26 cellular contexts compared by ENCODE assay signal in the genomic region with DNA sequence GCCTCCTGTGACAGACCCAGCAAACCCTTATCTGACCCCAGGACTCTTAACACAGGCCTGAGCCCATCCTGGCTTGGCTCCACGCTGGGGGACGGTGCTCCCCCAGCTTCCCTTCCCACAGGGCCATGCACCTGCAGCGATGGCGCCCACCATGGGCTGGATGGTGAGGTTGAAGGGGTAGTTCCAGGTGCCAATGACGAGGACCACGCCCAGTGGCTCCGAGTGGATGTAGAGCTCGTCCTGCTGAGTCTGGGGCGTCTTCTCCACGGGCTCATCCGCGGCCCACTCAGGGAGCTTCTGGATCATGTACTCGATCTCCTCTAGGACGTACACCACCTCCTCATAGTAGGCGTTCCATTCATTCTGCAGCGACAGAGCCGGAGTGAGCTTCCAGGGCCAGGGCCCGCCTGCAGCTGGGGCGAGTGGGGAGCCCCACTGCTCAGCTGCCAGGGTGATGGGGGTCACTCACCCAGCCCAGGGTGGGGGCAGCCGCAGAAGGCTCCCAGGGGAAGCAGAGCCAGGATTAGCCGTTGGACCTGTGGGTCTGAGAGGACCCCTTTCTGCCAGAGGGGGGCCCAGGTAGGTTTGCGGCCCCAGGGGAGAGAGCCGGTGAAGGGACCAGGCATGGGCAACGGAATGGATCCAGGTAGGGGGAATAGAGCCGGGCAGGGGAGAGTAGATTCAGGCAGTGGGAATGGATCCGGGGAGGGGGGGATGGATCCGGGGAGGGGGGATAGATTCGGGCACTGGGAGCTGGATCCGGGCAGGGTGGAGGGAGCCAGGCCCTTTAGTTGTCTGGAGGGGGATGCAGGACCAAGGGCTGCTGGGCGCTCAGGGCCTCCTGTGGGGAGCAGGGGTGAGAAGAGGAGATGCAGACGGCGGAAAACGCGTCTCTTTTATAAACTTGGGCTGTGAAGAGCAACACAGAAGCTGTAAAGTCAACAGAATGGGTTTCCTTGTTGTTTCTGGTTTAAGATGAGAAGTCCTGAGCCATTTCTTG. TPM values are rescaled to one million over a fixed set of nuclear protein-coding genes. Genes with fewer than 3 reads are reported as not detected.
DNase-seq lines count a peak whose midpoint lies in the region; ATAC-seq, FAIRE-seq and TF ChIP-seq lines count a peak whose summit lies in the region.
"Had no signal": no experiment of that assay in that cellular context is flagged by ENCODE, and none has a peak within 500 bp of the region (broad histone marks: within the 10 kb centered on the region; RNA-seq: fewer than 3 reads in every experiment).

No MANE protein-coding gene starts in this region.

- H3K27ac ChIP-seq in A549 = peak overlapping the region; percentile 98 to 100
- H3K27ac ChIP-seq: PC-9 had no signal

- TF ChIP-seq RAD21 in A549 (conservative IDR thresholded peaks at IDR 0.05 in 1 of 2, IDR thresholded peaks at IDR 0.05 in 1 of 2) = no peak

- 89% methylated on average over 34 of the region's 34 CpGs for WGBS in A549 (ENCODE audit: missing lambda C conversion rate)

- no peak for FAIRE-seq in A549 (lab: Jason Lieb, UNC)
- FAIRE-seq: endothelial cell of umbilical vein, GM12891 had no signal

- CTCF ChIA-PET in A549 (lab: Yijun Ruan, JAX) = interaction anchor here (1.2 to 20.1 kb wide), 12 partner anchors 12 to 231 kb away, joined by 4 to 681 read pairs (median 12); a partner anchor contains a TSS
- CTCF ChIA-PET in Calu3 (lab: Charles Lee) = no interaction called here

- H3K4me3 ChIP-seq in A549 = no peak overlapping the region
- H3K4me3 ChIP-seq: PC-9 had no signal

- TF ChIP-seq POLR2A in A549 (IDR thresholded peaks at IDR 0.05; ENCODE audit: low read length) = no peak

- ATAC-seq in A549 (no peak), omental fat pad (ENCODE audit: low FRiP score) (no peak), GM19328 (IDR thresholded peaks at IDR 0.05; ENCODE audit: unreplicated experiment) (no peak)
- ATAC-seq in effector memory CD8-positive, alpha-beta T cell (replicated peaks) = no peak

- peaks cover 17% of the 10 kb centered on the region for H3K36me3 Mint-ChIP-seq in Calu3 (ENCODE audit: insufficient read depth, unreplicated experiment)
- no peaks in the 10 kb centered on the region for H3K36me3 Mint-ChIP-seq in effector memory CD8-positive, alpha-beta T cell (ENCODE audit: insufficient read depth)
- H3K36me3 Mint-ChIP-seq in neural crest cell (ENCODE audit: low read depth) = no peaks in the 10 kb centered on the region

- H3K4me1 Mint-ChIP-seq in Calu3 (ENCODE audit: low read depth, unreplicated experiment) (peaks cover 6% of the 10 kb centered on the region), neural crest cell (peaks cover 4% of the 10 kb centered on the region)
- H3K4me1 Mint-ChIP-seq in effector memory CD8-positive, alpha-beta T cell (ENCODE audit: low read depth in 2 of 2) = peaks cover 0 to 9% of the 10 kb centered on the region in 2 donors

- intact Hi-C loops in Calu3 (cut with micrococcal nuclease; ENCODE audit: unreplicated experiment) = loop anchor here (10.0 kb wide), 1 partner anchor 89 kb away; no protein-coding TSS in a partner anchor

- H3K4me1 ChIP-seq in A549 = peaks cover 73% of the 10 kb centered on the region

- no peaks in the 10 kb centered on the region for H3K27me3 Mint-ChIP-seq in Calu3 (ENCODE audit: unreplicated experiment)
- peaks cover 9% of the 10 kb centered on the region in 2 donors for H3K27me3 Mint-ChIP-seq in effector memory CD8-positive, alpha-beta T cell
- H3K27me3 Mint-ChIP-seq in neural crest cell (ENCODE audit: low read depth) = no peaks in the 10 kb centered on the region

- H3K4me3 Mint-ChIP-seq in Calu3 (ENCODE audit: low read depth, unreplicated experiment) = peak overlapping the region; percentile 68
- peak overlapping the region; percentile 81 to 83 for H3K4me3 Mint-ChIP-seq in effector memory CD8-positive, alpha-beta T cell
- peak overlapping the region; percentile 47 for H3K4me3 Mint-ChIP-seq in neural crest cell

- POLR2A ChIA-PET in A549 (lab: Yijun Ruan, JAX) = interaction anchor here (0.6 to 7.8 kb wide), 7 partner anchors 9 to 216 kb away, joined by 3 to 98 read pairs (median 7); a partner anchor contains a TSS

- DNase-seq in A549 (ENCODE audit: low read depth in 1 of 2, low spot score in 1 of 2) (no peak), Calu3 (no peak), neural crest cell (ENCODE audit: low read depth, low spot score) (no peak), SIG-M5 (lab: John Stamatoyannopoulos, UW) (no peak), omental fat pad (ENCODE audit: low spot score) (no peak)
- DNase-seq in effector memory CD8-positive, alpha-beta T cell = no peak
- DNase-seq: activated B cell treated with CpG ODN at 0.5 μM for 24 hours; activated CD8-positive, alpha-beta T cell treated with anti-CD3 and anti-CD28 coated beads, Interleukin-2, amount 10 ng/mL, durations not matched to agents 7 days and 5 days; activated T-cell treated with anti-CD3 and anti-CD28 coated beads, Interleukin-2, amount 50 U/mL, for 48 hours; DMS79; HCEC 1CT; head of caudate nucleus; Karpas-422; NCI-H187 treated with DMSO at 0.1 percent for 48 hours; NCI-H345; ovary; PC-9; T-helper 9 cell; testis had no signal

- H3K27ac Mint-ChIP-seq in Calu3 (ENCODE audit: unreplicated experiment) (no peak overlapping the region), neural crest cell (ENCODE audit: unreplicated experiment) (no peak overlapping the region)
- no peak overlapping the region for H3K27ac Mint-ChIP-seq in effector memory CD8-positive, alpha-beta T cell
- H3K27ac Mint-ChIP-seq: activated B cell treated with CpG ODN at 0.5 μM for 24 hours; activated CD8-positive, alpha-beta T cell treated with anti-CD3 and anti-CD28 coated beads, Interleukin-2, amount 10 ng/mL, durations not matched to agents 7 days and 5 days had no signal

- TF ChIP-seq EP300 in A549 (IDR thresholded peaks at IDR 0.05) = no peak

- H3K4me2 ChIP-seq in A549 = peak overlapping the region; percentile 12; the same call in 2 of the 3 replicates
- H3K4me2 ChIP-seq: PC-9 had no signal

- BruUV-seq in Calu3 (replicated peaks; lab: Mats Ljungman, UMichigan) = no TSS peak

- H3K9me3 ChIP-seq in A549 = no peaks in the 10 kb centered on the region
- H3K9me3 ChIP-seq: ovary, testis had no signal

- H3K9me3 Mint-ChIP-seq in Calu3 (ENCODE audit: low read depth, unreplicated experiment) (no peaks in the 10 kb centered on the region), neural crest cell (no peaks in the 10 kb centered on the region)
- H3K9me3 Mint-ChIP-seq in effector memory CD8-positive, alpha-beta T cell = no peaks in the 10 kb centered on the region
- H3K9me3 Mint-ChIP-seq: activated B cell treated with CpG ODN at 0.5 μM for 24 hours; dendritic cell treated with granulocyte-macrophage colony-stimulating factor and Interleukin-4, amounts not matched to agents 40 ng/mL and 50 ng/mL, for 4 days had no signal

- no peak for TF ChIP-seq CTCF in A549 (IDR thresholded peaks at IDR 0.05)
- no peak for TF ChIP-seq CTCF in Calu3 (IDR thresholded peaks at IDR 0.05; ENCODE audit: unreplicated experiment)
- TF ChIP-seq CTCF in neural crest cell (conservative IDR thresholded peaks at IDR 0.05) = no peak
- no peak for TF ChIP-seq CTCF in omental fat pad (IDR thresholded peaks at IDR 0.05)

TF ChIP-seq in A549, 52 proteins besides CTCF, POLR2A, EP300 and RAD21:
- TF ChIP-seq GATA3 (IDR thresholded peaks at IDR 0.05; ENCODE audit: borderline replicate concordance) (0 out of 2 replicates have a peak, but pooled peaks have one; percentile 1), RCOR1 (IDR thresholded peaks at IDR 0.05; ENCODE audit: low read depth, low read length) (no peak), FOSB (CRISPR knock-in tag; IDR thresholded peaks at IDR 0.05) (no peak), JUN (IDR thresholded peaks at IDR 0.05) (peak in 1 of 2 experiments; percentile 7; a peak in 1 of 5 replicates), SMC3 (IDR thresholded peaks at IDR 0.05) (no peak), CBX8 (IDR thresholded peaks at IDR 0.05) (no peak), NPAS2 (CRISPR knock-in tag; IDR thresholded peaks at IDR 0.05; ENCODE audit: borderline replicate concordance) (no peak), CHD4 (IDR thresholded peaks at IDR 0.05; ENCODE audit: borderline replicate concordance) (no peak), MYC (IDR thresholded peaks at IDR 0.05; ENCODE audit: borderline replicate concordance, low read length) (no peak), KDM1A (IDR thresholded peaks at IDR 0.05; ENCODE audit: low read depth) (no peak), ZSCAN20 (CRISPR knock-in tag; IDR thresholded peaks at IDR 0.05) (no peak), ZC3H11A (IDR thresholded peaks at IDR 0.05) (no peak), EHMT2 (IDR thresholded peaks at IDR 0.05; ENCODE audit: low read depth) (no peak)
- TF ChIP-seq, protein P1, sequence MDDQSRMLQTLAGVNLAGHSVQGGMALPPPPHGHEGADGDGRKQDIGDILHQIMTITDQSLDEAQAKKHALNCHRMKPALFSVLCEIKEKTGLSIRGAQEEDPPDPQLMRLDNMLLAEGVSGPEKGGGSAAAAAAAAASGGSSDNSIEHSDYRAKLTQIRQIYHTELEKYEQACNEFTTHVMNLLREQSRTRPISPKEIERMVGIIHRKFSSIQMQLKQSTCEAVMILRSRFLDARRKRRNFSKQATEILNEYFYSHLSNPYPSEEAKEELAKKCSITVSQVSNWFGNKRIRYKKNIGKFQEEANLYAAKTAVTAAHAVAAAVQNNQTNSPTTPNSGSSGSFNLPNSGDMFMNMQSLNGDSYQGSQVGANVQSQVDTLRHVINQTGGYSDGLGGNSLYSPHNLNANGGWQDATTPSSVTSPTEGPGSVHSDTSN (IDR thresholded peaks at IDR 0.05) = no peak

RNA-seq across cellular contexts. Expression of a gene that starts 4.7 kb away (rescaled TPM):
- polyA plus RNA-seq in A549 (2011; rRNA removed) (1,190 and 1,547 TPM in 2 replicates), A549 (2017; fragmentation: RNase III; extraction: RNeasy Plus Mini Kit Qiagen cat#74134 plus additional on column Dnase treatment) (833 to 1,094 TPM (median 959 TPM) in 3 replicates)
- polyA plus RNA-seq in A549 (2012; cell fraction: cytosol; rRNA removed) = 723 and 1,237 TPM in 2 replicates
- polyA plus RNA-seq in A549 (2012; cell fraction: nucleus; rRNA removed) = 1,160 and 1,222 TPM in 2 replicates
- polyA minus RNA-seq in A549 (2011; rRNA and poly(A)+ RNA removed) = 958 and 1,042 TPM in 2 replicates
- total RNA-seq in Calu3 (2022) (0.38 and 0.47 TPM in 2 replicates), neural crest cell (0.64 TPM in 1 of 2 replicates, not detected in the other), omental fat pad (1 to 10 TPM; 2.3 to 4.9 (median 3.3) TPM)
- total RNA-seq: activated B cell treated with CpG ODN at 0.5 μM for 24 hours; activated CD8-positive, alpha-beta T cell treated with anti-CD3 and anti-CD28 coated beads, Interleukin-2, amount 10 ng/mL, durations not matched to agents 7 days and 5 days; mononuclear cell had no signal

RNA-seq across cellular contexts. Expression of a gene that starts 27.0 kb away (rescaled TPM):
- polyA plus RNA-seq in A549 (2011; rRNA removed) = 0.07 and 0.13 TPM in 2 replicates
- polyA plus RNA-seq in A549 (2012; cell fraction: cytosol; rRNA removed) = 0.04 and 0.05 TPM in 2 replicates
- 0.26 and 0.44 TPM in 2 replicates for polyA plus RNA-seq in A549 (2012; cell fraction: nucleus; rRNA removed)
- polyA plus RNA-seq in A549 (2017; fragmentation: RNase III; extraction: RNeasy Plus Mini Kit Qiagen cat#74134 plus additional on column Dnase treatment) = 0.16 to 0.27 TPM (median 0.22 TPM) in 3 replicates
- polyA minus RNA-seq in A549 (2011; rRNA and poly(A)+ RNA removed) = 0.15 and 0.21 TPM in 2 replicates
- not detected in 2 replicates for total RNA-seq in Calu3 (2022)
- not detected in 2 replicates for total RNA-seq in neural crest cell
- under 1 TPM in 1 of 4 donors, not detected in 3; 0.28 TPM for total RNA-seq in omental fat pad
- total RNA-seq: activated B cell treated with CpG ODN at 0.5 μM for 24 hours; activated CD8-positive, alpha-beta T cell treated with anti-CD3 and anti-CD28 coated beads, Interleukin-2, amount 10 ng/mL, durations not matched to agents 7 days and 5 days; endothelial cell of umbilical vein; mononuclear cell; sciatic nerve had no signal
- polyA plus RNA-seq: adipose tissue, endothelial cell of umbilical vein, ovary had no signal
